In the genomic region with DNA sequence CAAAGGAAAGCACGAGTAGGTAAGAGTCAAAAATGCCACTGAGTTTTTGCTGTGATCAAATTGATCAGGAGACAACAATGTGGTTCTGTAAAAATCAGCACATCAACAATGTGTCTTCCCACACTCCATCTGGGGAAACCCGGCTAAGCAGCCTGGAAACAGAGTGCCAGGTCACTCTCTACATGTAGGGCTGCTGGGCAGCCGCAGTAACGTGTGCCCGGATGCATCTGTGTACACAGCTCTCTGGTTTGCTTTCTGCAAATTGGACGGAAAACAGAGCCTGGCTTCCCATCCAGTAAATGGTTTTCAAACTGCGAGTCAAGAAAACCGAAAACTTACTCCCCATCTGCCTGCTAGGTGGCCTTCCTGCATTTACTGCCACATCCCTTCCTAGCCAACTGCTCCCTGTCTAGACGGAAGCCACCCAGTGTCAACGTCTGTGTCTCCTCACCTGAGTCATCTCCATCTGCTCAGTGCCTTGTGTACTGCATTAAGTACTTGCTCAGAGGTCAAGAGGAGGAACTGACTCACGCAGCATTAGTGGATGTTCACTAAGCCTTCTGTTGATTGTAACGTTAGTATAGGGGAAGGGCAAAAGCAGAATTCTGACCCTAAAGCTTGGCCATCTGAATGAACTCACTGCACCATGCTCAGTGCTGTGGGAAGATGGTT, we compare ENCODE assay signal across 12 cellular contexts.
DNase-seq lines count a peak whose midpoint lies in the region; ATAC-seq and TF ChIP-seq lines count a peak whose summit lies in the region.
"Had no signal": no experiment of that assay in that cellular context is flagged by ENCODE, and none has a peak within 500 bp of the region (broad histone marks: within the 10 kb centered on the region; RNA-seq: fewer than 3 reads in every experiment).

No MANE protein-coding gene starts in this region.

- no peak for TF ChIP-seq CTCF in brain microvascular endothelial cell (IDR thresholded peaks at IDR 0.05; ENCODE audit: low read depth, low read length, missing control alignments)
- TF ChIP-seq CTCF in left lung (IDR thresholded peaks at IDR 0.05): no peak

- peak overlapping the region; percentile 40 for H3K27ac ChIP-seq in brain microvascular endothelial cell
- H3K27ac ChIP-seq in left lung: no peak overlapping the region
- H3K27ac ChIP-seq in aorta (ENCODE audit: low read depth in 1 of 2, low read length in 2 of 2): no peak overlapping the region

- H3K27me3 ChIP-seq in brain microvascular endothelial cell (replicated peaks) (no peaks in the 10 kb centered on the region), left lung (no peaks in the 10 kb centered on the region), aorta (ENCODE audit: control insufficient read depth in 1 of 2, insufficient read depth in 2 of 2, low read length in 1 of 2) (no peaks in the 10 kb centered on the region)
- H3K27me3 ChIP-seq: thyroid gland had no signal

- 84 to 85% methylated on average over 12 of the region's 12 CpGs for WGBS in aorta, 2 donors

- DNase-seq in Caki2 (ENCODE audit: low read depth) (peak; percentile 82), NCI-H1092 treated with DMSO at 0.1 percent for 48 hours (lab: John Stamatoyannopoulos, UW) (peak; percentile 7), brain microvascular endothelial cell (peak; percentile 88), left lung (no peak), aorta (no peak), T-helper 1 cell (no peak)
- DNase-seq: activated T-cell treated with anti-CD3 and anti-CD28 coated beads, Interleukin-2, amount 50 U/mL, for 1 hour; effector CD8-positive, alpha-beta T cell; stimulated activated CD4-positive, alpha-beta T cell treated with anti-CD3 and anti-CD28 coated beads, Interleukin-1b, Interleukin-23, amount 100 ng/mL, for 48 hours had no signal

- H3K4me3 ChIP-seq in brain microvascular endothelial cell (ENCODE audit: low read depth, low read length) (no peak overlapping the region), left lung (no peak overlapping the region), aorta (ENCODE audit: low read length in 2 of 2) (no peak overlapping the region)
- H3K4me3 ChIP-seq: thyroid gland had no signal

- H3K4me1 ChIP-seq in left lung (peaks cover 0 to 4% of the 10 kb centered on the region in 2 donors), aorta (ENCODE audit: control insufficient read depth in 1 of 2, insufficient read depth in 2 of 2, low read length in 2 of 2) (no peaks in the 10 kb centered on the region)

- H3K9me3 ChIP-seq in left lung (peaks cover 0 to 4% of the 10 kb centered on the region in 2 donors), aorta (ENCODE audit: control insufficient read depth, low read length) (peaks cover 1% of the 10 kb centered on the region)
- H3K9me3 ChIP-seq: thyroid gland had no signal

- intact Hi-C loops in left lung (cut with DNase I) (no loop called here), aorta (cut with DNase I) (no loop called here)

- H3K36me3 ChIP-seq in brain microvascular endothelial cell (replicated peaks) (peaks cover 32% of the 10 kb centered on the region), left lung (peaks cover 0 to 19% of the 10 kb centered on the region in 2 donors), aorta (ENCODE audit: control insufficient read depth in 1 of 2, insufficient read depth in 2 of 2, low read length in 1 of 2) (peaks cover 0 to 6% of the 10 kb centered on the region in 2 donors)

- ATAC-seq in left lung (peak; percentile 89), aorta (ENCODE audit: low FRiP score) (no peak), HG02981 (IDR thresholded peaks at IDR 0.05; ENCODE audit: unreplicated experiment) (no peak), HG02970 (IDR thresholded peaks at IDR 0.05; ENCODE audit: low FRiP score, unreplicated experiment) (no peak)

- in situ Hi-C loops in Caki2 (cut with HindIII; ENCODE audit: low pct_unique_long_range_greater_than_20kb, low sequenced_read_pairs) (no loop called here), brain microvascular endothelial cell (cut with HindIII; ENCODE audit: low pct_ligation_motif_present, low sequenced_read_pairs) (no loop called here)

Comparison
In these comparisons a context has a peak if more than half of its experiments do, and no peak if none do; other contexts are left out.
1. DNase-seq: peak in Caki2 (single experiment), NCI-H1092 treated with DMSO at 0.1 percent for 48 hours (single experiment) and brain microvascular endothelial cell (single experiment); none in left lung (0 of 2), aorta (0 of 2) and T-helper 1 cell (0 of 5).